Comparison of ENCODE assay signal across 8 cellular contexts in genomic region chr21:21163904-21164303, GRCh38.
A peak's percentile ranks its signal among the peaks of the same experiment; 100 is the strongest.
DNase-seq lines count a peak whose midpoint lies in the region; ATAC-seq, FAIRE-seq and TF ChIP-seq lines count a peak whose summit lies in the region.

No MANE protein-coding gene starts in this region.

- no peaks in the 10 kb centered on the region for H3K9me2 ChIP-seq in Karpas-422 (replicated peaks; ENCODE audit: insufficient read depth, low read length)
- no peaks in the 10 kb centered on the region for H3K9me2 ChIP-seq in PC-9 (ENCODE audit: insufficient read depth)

- H3K4me3 ChIP-seq in Karpas-422 (ENCODE audit: low read length) (no peak overlapping the region), PC-9 (no peak overlapping the region), right cardiac atrium (ENCODE audit: low read length) (no peak overlapping the region), small intestine (ENCODE audit: low read depth in 1 of 2, low read length in 2 of 2) (no peak overlapping the region), vagina (no peak overlapping the region)

- H3K4me1 ChIP-seq in Karpas-422 (ENCODE audit: low read length): no peaks in the 10 kb centered on the region
- no peaks in the 10 kb centered on the region for H3K4me1 ChIP-seq in PC-9 (replicated peaks; ENCODE audit: insufficient read depth)
- H3K4me1 ChIP-seq in right cardiac atrium (ENCODE audit: control insufficient read depth, insufficient read depth, low read length): peaks cover 2% of the 10 kb centered on the region
- no peaks in the 10 kb centered on the region for H3K4me1 ChIP-seq in small intestine (ENCODE audit: control insufficient read depth in 2 of 2, insufficient read depth in 1 of 2, low read depth in 1 of 2, low read length in 1 of 2)
- no peaks in the 10 kb centered on the region for H3K4me1 ChIP-seq in vagina

- BruUV-seq in PC-9 (replicated peaks; lab: Mats Ljungman, UMichigan): no TSS peak

- H3K9ac ChIP-seq in Karpas-422 (ENCODE audit: low read length): no peak overlapping the region

- intact Hi-C loops in PC-9 (cut with micrococcal nuclease; ENCODE audit: unreplicated experiment) (loop anchor here (5.0 to 10.0 kb wide), 3 partner anchors 61 to 1631 kb away; no protein-coding TSS in a partner anchor), right cardiac atrium (cut with DNase I) (no loop called here), vagina (cut with DNase I) (no loop called here)

- no peaks in the 10 kb centered on the region for H3F3A ChIP-seq in PC-9 (ENCODE audit: insufficient read depth, low read depth)

- no peak overlapping the region for H3K4me3 Mint-ChIP-seq in activated naive CD8-positive, alpha-beta T cell treated with anti-CD3 and anti-CD28 coated beads for 36 hours

- no peaks in the 10 kb centered on the region for H3K36me3 Mint-ChIP-seq in activated naive CD8-positive, alpha-beta T cell treated with anti-CD3 and anti-CD28 coated beads for 36 hours

- H2AFZ ChIP-seq in Karpas-422 (ENCODE audit: low read length) (no peak overlapping the region), PC-9 (no peak overlapping the region)

- H3K27me3 ChIP-seq in Karpas-422 (ENCODE audit: low read length) (no peaks in the 10 kb centered on the region), PC-9 (ENCODE audit: insufficient read depth, low read depth) (no peaks in the 10 kb centered on the region), right cardiac atrium (ENCODE audit: control insufficient read depth, insufficient read depth) (no peaks in the 10 kb centered on the region), small intestine (ENCODE audit: control insufficient read depth in 2 of 2, insufficient read depth in 2 of 2, low read length in 2 of 2) (no peaks in the 10 kb centered on the region), vagina (no peaks in the 10 kb centered on the region)

- POLR2A ChIA-PET in PC-9 (lab: Charles Lee; ENCODE audit: unreplicated experiment): no interaction called here

- H3K27ac ChIP-seq in Karpas-422 (ENCODE audit: low read length) (no peak overlapping the region), PC-9 (no peak overlapping the region), right cardiac atrium (ENCODE audit: low read length) (no peak overlapping the region), small intestine (ENCODE audit: low read depth in 1 of 2, low read length in 1 of 2) (no peak overlapping the region), vagina (no peak overlapping the region)

- H4K20me1 ChIP-seq in Karpas-422 (ENCODE audit: insufficient read depth, low read depth, low read length): no peaks in the 10 kb centered on the region
- H4K20me1 ChIP-seq in PC-9 (ENCODE audit: insufficient read depth): no peaks in the 10 kb centered on the region

- no peaks in the 10 kb centered on the region for H3K79me2 ChIP-seq in Karpas-422 (ENCODE audit: low read length)
- H3K79me2 ChIP-seq in PC-9 (ENCODE audit: low read depth): no peaks in the 10 kb centered on the region

- TF ChIP-seq POLR2A in vagina (IDR thresholded peaks at IDR 0.05): no peak

- no peaks in the 10 kb centered on the region for H3K27me3 Mint-ChIP-seq in activated naive CD8-positive, alpha-beta T cell treated with anti-CD3 and anti-CD28 coated beads for 36 hours

- 20% methylated on average over 1 of the region's 1 CpG for WGBS in right cardiac atrium
- 0 to 12% (median 3%) methylated on average over 1 of the region's 1 CpG for WGBS in small intestine, 3 donors

- H3K9me3 ChIP-seq in Karpas-422 (ENCODE audit: low read length) (no peaks in the 10 kb centered on the region), PC-9 (ENCODE audit: insufficient read depth, low read depth) (no peaks in the 10 kb centered on the region), right cardiac atrium (ENCODE audit: control insufficient read depth, low read length) (no peaks in the 10 kb centered on the region), small intestine (ENCODE audit: control insufficient read depth, low read depth) (peaks cover 1% of the 10 kb centered on the region), vagina (no peaks in the 10 kb centered on the region)

- CTCF ChIA-PET in PC-9 (lab: Charles Lee): no interaction called here

- no peaks in the 10 kb centered on the region for H3K36me3 ChIP-seq in Karpas-422 (ENCODE audit: insufficient read depth, low read length)
- H3K36me3 ChIP-seq in PC-9 (ENCODE audit: low read depth): no peaks in the 10 kb centered on the region
- no peaks in the 10 kb centered on the region for H3K36me3 ChIP-seq in small intestine (ENCODE audit: control insufficient read depth in 2 of 2, insufficient read depth in 2 of 2, low read length in 2 of 2)
- H3K36me3 ChIP-seq in vagina: no peaks in the 10 kb centered on the region

- TF ChIP-seq CTCF in AG09319 (IDR thresholded peaks at IDR 0.05; ENCODE audit: low read depth, low read length) (peak; percentile 54), PC-9 (conservative IDR thresholded peaks at IDR 0.05) (peak; percentile 64), vagina (IDR thresholded peaks at IDR 0.05) (peak in 1 of 3 experiments; percentile 53)

- no peaks in the 10 kb centered on the region for H3K4me1 Mint-ChIP-seq in activated naive CD8-positive, alpha-beta T cell treated with anti-CD3 and anti-CD28 coated beads for 36 hours

- DNase-seq in AG09319 (ENCODE audit: extremely low read depth, low read depth) (peak; percentile 45), Karpas-422 (peak; percentile 78), PC-9 (peak in 1 of 2 experiments; percentile 16), right cardiac atrium (peak in 2 of 3 donors; percentile 29 to 47), small intestine (peak; percentile 42), vagina (ENCODE audit: extremely low spot score in 2 of 2) (no peak)
- DNase-seq in activated naive CD8-positive, alpha-beta T cell treated with anti-CD3 and anti-CD28 coated beads for 36 hours: peak; percentile 2

- ATAC-seq in GM19043 (IDR thresholded peaks at IDR 0.05; ENCODE audit: low read depth, unreplicated experiment): peak; percentile 68
- no peak for ATAC-seq in right cardiac atrium

- H3K27ac Mint-ChIP-seq in activated naive CD8-positive, alpha-beta T cell treated with anti-CD3 and anti-CD28 coated beads for 36 hours: no peak overlapping the region

- H3K4me2 ChIP-seq in Karpas-422 (ENCODE audit: low read depth, low read length, poor library complexity, severe bottlenecking) (no peak overlapping the region), PC-9 (no peak overlapping the region)

- no peaks in the 10 kb centered on the region for H3K9me3 Mint-ChIP-seq in activated naive CD8-positive, alpha-beta T cell treated with anti-CD3 and anti-CD28 coated beads for 36 hours

- no peak for FAIRE-seq in small intestine (lab: Jason Lieb, UNC)

Comparison
In these comparisons a context has a peak if more than half of its experiments do, and no peak if none do; other contexts are left out.
1. DNase-seq: peak in AG09319 (single experiment), Karpas-422 (single experiment), activated naive CD8-positive, alpha-beta T cell treated with anti-CD3 and anti-CD28 coated beads for 36 hours (single experiment), right cardiac atrium (2 of 3) and small intestine (single experiment); none in vagina (0 of 2).